ENCODE assay signal across 10 cellular contexts in the genomic region with DNA sequence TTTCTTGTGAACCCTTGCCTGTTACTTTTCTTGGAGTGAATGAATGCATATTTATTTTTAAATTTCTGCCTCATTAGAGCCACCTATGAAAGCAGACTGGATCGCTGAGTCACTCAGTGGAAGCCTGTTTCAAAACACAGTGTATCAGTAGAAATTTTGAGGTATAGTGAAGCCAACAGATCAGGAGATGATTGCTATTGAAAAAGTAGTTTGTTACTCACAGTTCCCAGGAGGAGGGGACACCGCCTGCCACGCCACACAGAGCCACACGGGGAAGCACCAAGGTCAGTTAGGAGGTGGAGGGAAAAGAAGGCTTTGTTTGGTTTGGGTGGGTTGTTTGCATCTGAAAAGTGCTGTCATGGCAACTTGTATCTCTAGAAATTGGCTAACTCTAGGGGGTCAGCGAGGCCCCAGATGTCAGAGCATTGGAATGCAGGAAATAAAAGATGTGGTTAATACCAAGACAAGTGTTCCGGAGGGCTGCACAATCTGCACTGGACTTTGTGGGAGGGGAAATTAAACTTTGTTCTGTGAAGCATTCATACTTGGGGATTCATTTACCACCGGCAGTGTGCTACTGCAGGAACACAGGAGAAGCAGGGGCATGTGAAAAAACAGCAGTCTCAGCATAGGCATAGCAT.
DNase-seq lines count a peak whose midpoint lies in the region; ATAC-seq and TF ChIP-seq lines count a peak whose summit lies in the region.
"Had no signal": no experiment of that assay in that cellular context is flagged by ENCODE, and none has a peak within 500 bp of the region (broad histone marks: within the 10 kb centered on the region; RNA-seq: fewer than 3 reads in every experiment).

No MANE protein-coding gene starts in this region.

- TF ChIP-seq CTCF in fibroblast of the aortic adventitia (IDR thresholded peaks at IDR 0.05; ENCODE audit: insufficient read depth, low read length) = peak; percentile 52
- peak; percentile 24 for TF ChIP-seq CTCF in neural progenitor cell (IDR thresholded peaks at IDR 0.05)

- H3K9ac ChIP-seq in NT2/D1 (ENCODE audit: insufficient read length, low read depth) = peak overlapping the region; percentile 63
- H3K9ac ChIP-seq in neural progenitor cell = no peak overlapping the region

- peak overlapping the region; percentile 53 for H3K27ac ChIP-seq in neural progenitor cell

- H3K27me3 Mint-ChIP-seq in neural progenitor cell (ENCODE audit: insufficient read depth, low read depth) = peaks cover 14% of the 10 kb centered on the region

- H3K79me2 ChIP-seq in neural progenitor cell (ENCODE audit: low read depth) = no peaks in the 10 kb centered on the region

- H3F3A ChIP-seq in neural progenitor cell (ENCODE audit: low read depth) = peaks cover 17% of the 10 kb centered on the region

- DNase-seq in ELR (ENCODE audit: low read depth) (peak; percentile 73), NT2/D1 (ENCODE audit: low read depth, low spot score) (peak; percentile 98), fibroblast of the aortic adventitia (ENCODE audit: low read depth) (peak; percentile 82), neural progenitor cell (ENCODE audit: low spot score) (peak; percentile 77), activated T-cell treated with anti-CD3 and anti-CD28 coated beads for 4 hours (no peak), mesenteric fat pad (ENCODE audit: low spot score) (no peak)
- no peak for DNase-seq in activated CD4-positive, alpha-beta T cell treated with anti-CD3 and anti-CD28 coated beads, Interleukin-2, amount 50 U/mL, for 1 hour
- DNase-seq: naive thymus-derived CD4-positive, alpha-beta T cell; stimulated activated CD8-positive, alpha-beta memory T cell treated with anti-CD3 and anti-CD28 coated beads, Interleukin-4, amount 100 ng/mL, for 48 hours had no signal

- H3K9me3 ChIP-seq in NT2/D1 (ENCODE audit: insufficient read depth, low read length) (peaks cover 15% of the 10 kb centered on the region; the same call in 1 of the 2 replicates), neural progenitor cell (ENCODE audit: low read depth) (peaks cover 3% of the 10 kb centered on the region)

- no peak for ATAC-seq in HG03354 (IDR thresholded peaks at IDR 0.05; ENCODE audit: poor library complexity, severe bottlenecking, unreplicated experiment)
- ATAC-seq: naive thymus-derived CD4-positive, alpha-beta T cell had no signal

- H2AFZ ChIP-seq in neural progenitor cell (replicated peaks) = no peak overlapping the region

- peaks cover 3% of the 10 kb centered on the region for H3K36me3 Mint-ChIP-seq in neural progenitor cell

- no peaks in the 10 kb centered on the region for H3K27me3 ChIP-seq in NT2/D1 (ENCODE audit: insufficient read depth, insufficient read length)
- no peaks in the 10 kb centered on the region for H3K27me3 ChIP-seq in neural progenitor cell

- peak overlapping the region; percentile 100 for H3K27ac Mint-ChIP-seq in neural progenitor cell

- peak overlapping the region; percentile 38 for H3K4me2 ChIP-seq in neural progenitor cell

- peaks cover 68% of the 10 kb centered on the region for H3K4me1 Mint-ChIP-seq in neural progenitor cell
- H3K4me1 Mint-ChIP-seq: naive thymus-derived CD4-positive, alpha-beta T cell had no signal

- H3K36me3 ChIP-seq in NT2/D1 (ENCODE audit: insufficient read depth, insufficient read length, low read length) (no peaks in the 10 kb centered on the region), neural progenitor cell (no peaks in the 10 kb centered on the region)

- peak overlapping the region; percentile 11 for H3K4me3 Mint-ChIP-seq in neural progenitor cell
- H3K4me3 Mint-ChIP-seq: naive thymus-derived CD4-positive, alpha-beta T cell had no signal

- H3K9me3 Mint-ChIP-seq in neural progenitor cell = peaks cover 28% of the 10 kb centered on the region

- H3K4me1 ChIP-seq in NT2/D1 (ENCODE audit: insufficient read depth, insufficient read length) = peaks cover 12% of the 10 kb centered on the region
- peaks cover 9% of the 10 kb centered on the region for H3K4me1 ChIP-seq in neural progenitor cell

- H3K4me3 ChIP-seq in NT2/D1 (ENCODE audit: insufficient read length, low read depth) = peak overlapping the region; percentile 3
- no peak overlapping the region for H3K4me3 ChIP-seq in fibroblast of the aortic adventitia (ENCODE audit: low read depth, low read length)
- H3K4me3 ChIP-seq in neural progenitor cell = no peak overlapping the region

- no peaks in the 10 kb centered on the region for H4K20me1 ChIP-seq in neural progenitor cell (ENCODE audit: low read depth)

Comparison
In these comparisons a context has a peak if more than half of its experiments do, and no peak if none do; other contexts are left out.
1. DNase-seq: peak in ELR (single experiment), NT2/D1 (single experiment), fibroblast of the aortic adventitia (single experiment) and neural progenitor cell (single experiment); none in activated T-cell treated with anti-CD3 and anti-CD28 coated beads for 4 hours (single experiment), activated CD4-positive, alpha-beta T cell treated with anti-CD3 and anti-CD28 coated beads, Interleukin-2, amount 50 U/mL, for 1 hour (single experiment) and mesenteric fat pad (single experiment).